1 cellular context compared by ENCODE assay signal in the genomic region with DNA sequence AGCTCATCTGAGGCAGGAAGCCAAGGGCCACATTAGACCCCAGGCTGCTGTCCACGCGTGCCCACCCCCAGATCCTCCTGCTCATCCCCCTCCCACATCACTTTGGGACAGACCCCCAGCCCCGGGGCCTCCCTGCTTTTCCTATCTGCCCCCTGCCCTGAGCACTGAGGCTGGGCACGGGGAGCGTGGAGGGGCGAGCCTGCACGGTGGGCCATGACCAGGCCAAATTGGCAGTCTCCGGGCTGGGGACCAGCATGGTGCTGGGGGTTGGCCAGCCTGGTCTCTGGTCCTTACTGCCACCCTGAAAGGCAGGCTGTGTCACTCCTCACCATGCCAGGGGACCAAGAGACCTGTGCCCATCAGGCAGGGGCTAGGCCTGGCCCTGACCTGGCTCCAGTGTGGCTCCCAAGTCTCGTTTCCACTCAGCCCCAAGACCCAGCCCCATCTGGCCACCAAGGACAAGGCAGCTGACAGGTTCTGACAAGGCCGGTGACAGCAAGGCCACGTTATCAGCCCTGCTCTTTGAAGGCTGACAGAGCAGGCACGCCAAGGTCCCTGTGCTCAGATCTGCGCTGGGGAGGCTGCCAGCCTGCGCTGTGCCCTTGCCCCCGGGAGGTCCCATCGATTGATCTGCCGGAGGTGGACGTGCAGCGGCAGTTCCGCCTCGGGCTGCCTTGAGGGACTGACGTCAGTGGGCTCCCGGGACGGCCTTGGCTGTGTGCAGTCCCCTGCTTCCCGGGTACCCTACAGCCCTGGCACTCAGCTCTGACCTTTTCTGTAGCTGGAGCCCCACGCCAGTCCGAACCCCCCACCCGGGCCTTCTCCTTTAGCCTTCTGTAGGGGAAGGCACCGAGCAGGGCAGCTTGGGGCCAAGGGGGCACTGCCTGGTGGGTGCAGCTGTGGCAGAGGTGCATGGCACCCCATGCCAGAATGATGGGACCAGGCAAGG.
TF ChIP-seq lines count a peak whose summit lies in the region.

No MANE protein-coding gene starts in this region.

TF ChIP-seq in HepG2, 621 proteins besides CTCF, POLR2A, EP300 and RAD21 (continued from another document and continues in another):
- TF ChIP-seq, protein P1, sequence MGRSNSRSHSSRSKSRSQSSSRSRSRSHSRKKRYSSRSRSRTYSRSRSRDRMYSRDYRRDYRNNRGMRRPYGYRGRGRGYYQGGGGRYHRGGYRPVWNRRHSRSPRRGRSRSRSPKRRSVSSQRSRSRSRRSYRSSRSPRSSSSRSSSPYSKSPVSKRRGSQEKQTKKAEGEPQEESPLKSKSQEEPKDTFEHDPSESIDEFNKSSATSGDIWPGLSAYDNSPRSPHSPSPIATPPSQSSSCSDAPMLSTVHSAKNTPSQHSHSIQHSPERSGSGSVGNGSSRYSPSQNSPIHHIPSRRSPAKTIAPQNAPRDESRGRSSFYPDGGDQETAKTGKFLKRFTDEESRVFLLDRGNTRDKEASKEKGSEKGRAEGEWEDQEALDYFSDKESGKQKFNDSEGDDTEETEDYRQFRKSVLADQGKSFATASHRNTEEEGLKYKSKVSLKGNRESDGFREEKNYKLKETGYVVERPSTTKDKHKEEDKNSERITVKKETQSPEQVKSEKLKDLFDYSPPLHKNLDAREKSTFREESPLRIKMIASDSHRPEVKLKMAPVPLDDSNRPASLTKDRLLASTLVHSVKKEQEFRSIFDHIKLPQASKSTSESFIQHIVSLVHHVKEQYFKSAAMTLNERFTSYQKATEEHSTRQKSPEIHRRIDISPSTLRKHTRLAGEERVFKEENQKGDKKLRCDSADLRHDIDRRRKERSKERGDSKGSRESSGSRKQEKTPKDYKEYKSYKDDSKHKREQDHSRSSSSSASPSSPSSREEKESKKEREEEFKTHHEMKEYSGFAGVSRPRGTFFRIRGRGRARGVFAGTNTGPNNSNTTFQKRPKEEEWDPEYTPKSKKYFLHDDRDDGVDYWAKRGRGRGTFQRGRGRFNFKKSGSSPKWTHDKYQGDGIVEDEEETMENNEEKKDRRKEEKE (IDR thresholded peaks at IDR 0.05), result no peak
- no peak; the same call in none of the 2 replicates for TF ChIP-seq JUND (CRISPR knock-in tag; IDR thresholded peaks at IDR 0.05)
- TF ChIP-seq SALL1 (CRISPR knock-in tag; IDR thresholded peaks at IDR 0.05), result peak; percentile 99
- TF ChIP-seq, protein P2, sequence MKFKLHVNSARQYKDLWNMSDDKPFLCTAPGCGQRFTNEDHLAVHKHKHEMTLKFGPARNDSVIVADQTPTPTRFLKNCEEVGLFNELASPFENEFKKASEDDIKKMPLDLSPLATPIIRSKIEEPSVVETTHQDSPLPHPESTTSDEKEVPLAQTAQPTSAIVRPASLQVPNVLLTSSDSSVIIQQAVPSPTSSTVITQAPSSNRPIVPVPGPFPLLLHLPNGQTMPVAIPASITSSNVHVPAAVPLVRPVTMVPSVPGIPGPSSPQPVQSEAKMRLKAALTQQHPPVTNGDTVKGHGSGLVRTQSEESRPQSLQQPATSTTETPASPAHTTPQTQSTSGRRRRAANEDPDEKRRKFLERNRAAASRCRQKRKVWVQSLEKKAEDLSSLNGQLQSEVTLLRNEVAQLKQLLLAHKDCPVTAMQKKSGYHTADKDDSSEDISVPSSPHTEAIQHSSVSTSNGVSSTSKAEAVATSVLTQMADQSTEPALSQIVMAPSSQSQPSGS (CRISPR knock-in tag; IDR thresholded peaks at IDR 0.05), result peak; percentile 97
- TF ChIP-seq ZNF749 (CRISPR knock-in tag; IDR thresholded peaks at IDR 0.05; ENCODE audit: borderline replicate concordance), result no peak
- TF ChIP-seq ZNF260 (CRISPR knock-in tag; IDR thresholded peaks at IDR 0.05; ENCODE audit: borderline replicate concordance, low read depth), result no peak
- TF ChIP-seq, protein P3, sequence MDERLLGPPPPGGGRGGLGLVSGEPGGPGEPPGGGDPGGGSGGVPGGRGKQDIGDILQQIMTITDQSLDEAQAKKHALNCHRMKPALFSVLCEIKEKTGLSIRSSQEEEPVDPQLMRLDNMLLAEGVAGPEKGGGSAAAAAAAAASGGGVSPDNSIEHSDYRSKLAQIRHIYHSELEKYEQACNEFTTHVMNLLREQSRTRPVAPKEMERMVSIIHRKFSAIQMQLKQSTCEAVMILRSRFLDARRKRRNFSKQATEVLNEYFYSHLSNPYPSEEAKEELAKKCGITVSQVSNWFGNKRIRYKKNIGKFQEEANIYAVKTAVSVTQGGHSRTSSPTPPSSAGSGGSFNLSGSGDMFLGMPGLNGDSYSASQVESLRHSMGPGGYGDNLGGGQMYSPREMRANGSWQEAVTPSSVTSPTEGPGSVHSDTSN (CRISPR knock-in tag; IDR thresholded peaks at IDR 0.05), result 0 out of 2 replicates have a peak, but pooled peaks have one; percentile 48
- TF ChIP-seq HMGA1 (CRISPR knock-in tag; conservative IDR thresholded peaks at IDR 0.05), result no peak
- no peak; the same call in 1 of the 2 replicates for TF ChIP-seq EED (CRISPR knock-in tag; IDR thresholded peaks at IDR 0.05)
- TF ChIP-seq HDAC6 (IDR thresholded peaks at IDR 0.05; ENCODE audit: low read depth, low read length), result no peak
- TF ChIP-seq TAF1 (CRISPR knock-in tag; IDR thresholded peaks at IDR 0.05), result peak; percentile 18; the same call in 1 of the 2 replicates
- TF ChIP-seq POLR2G (IDR thresholded peaks at IDR 0.05; ENCODE audit: low read depth, low read length), result no peak
- TF ChIP-seq IKZF4 (CRISPR knock-in tag; IDR thresholded peaks at IDR 0.05; ENCODE audit: borderline replicate concordance, low read depth, not compliant biosample characterization), result peak; percentile 70
- TF ChIP-seq MYC (CRISPR knock-in tag; IDR thresholded peaks at IDR 0.05; ENCODE audit: borderline replicate concordance), result peak; percentile 90
- peak; percentile 97 for TF ChIP-seq ZBTB7A (CRISPR knock-in tag; IDR thresholded peaks at IDR 0.05)
- TF ChIP-seq ZNF773 (CRISPR knock-in tag; IDR thresholded peaks at IDR 0.05; ENCODE audit: borderline replicate concordance), result no peak
- TF ChIP-seq TSC22D2 (CRISPR knock-in tag; IDR thresholded peaks at IDR 0.05; ENCODE audit: borderline replicate concordance), result no peak
- TF ChIP-seq MTF2 (CRISPR knock-in tag; IDR thresholded peaks at IDR 0.05; ENCODE audit: borderline replicate concordance), result no peak; the same call in 1 of the 2 replicates
- no peak for TF ChIP-seq U2AF2 (IDR thresholded peaks at IDR 0.05; ENCODE audit: low read depth, low read length)
- TF ChIP-seq, protein P4, sequence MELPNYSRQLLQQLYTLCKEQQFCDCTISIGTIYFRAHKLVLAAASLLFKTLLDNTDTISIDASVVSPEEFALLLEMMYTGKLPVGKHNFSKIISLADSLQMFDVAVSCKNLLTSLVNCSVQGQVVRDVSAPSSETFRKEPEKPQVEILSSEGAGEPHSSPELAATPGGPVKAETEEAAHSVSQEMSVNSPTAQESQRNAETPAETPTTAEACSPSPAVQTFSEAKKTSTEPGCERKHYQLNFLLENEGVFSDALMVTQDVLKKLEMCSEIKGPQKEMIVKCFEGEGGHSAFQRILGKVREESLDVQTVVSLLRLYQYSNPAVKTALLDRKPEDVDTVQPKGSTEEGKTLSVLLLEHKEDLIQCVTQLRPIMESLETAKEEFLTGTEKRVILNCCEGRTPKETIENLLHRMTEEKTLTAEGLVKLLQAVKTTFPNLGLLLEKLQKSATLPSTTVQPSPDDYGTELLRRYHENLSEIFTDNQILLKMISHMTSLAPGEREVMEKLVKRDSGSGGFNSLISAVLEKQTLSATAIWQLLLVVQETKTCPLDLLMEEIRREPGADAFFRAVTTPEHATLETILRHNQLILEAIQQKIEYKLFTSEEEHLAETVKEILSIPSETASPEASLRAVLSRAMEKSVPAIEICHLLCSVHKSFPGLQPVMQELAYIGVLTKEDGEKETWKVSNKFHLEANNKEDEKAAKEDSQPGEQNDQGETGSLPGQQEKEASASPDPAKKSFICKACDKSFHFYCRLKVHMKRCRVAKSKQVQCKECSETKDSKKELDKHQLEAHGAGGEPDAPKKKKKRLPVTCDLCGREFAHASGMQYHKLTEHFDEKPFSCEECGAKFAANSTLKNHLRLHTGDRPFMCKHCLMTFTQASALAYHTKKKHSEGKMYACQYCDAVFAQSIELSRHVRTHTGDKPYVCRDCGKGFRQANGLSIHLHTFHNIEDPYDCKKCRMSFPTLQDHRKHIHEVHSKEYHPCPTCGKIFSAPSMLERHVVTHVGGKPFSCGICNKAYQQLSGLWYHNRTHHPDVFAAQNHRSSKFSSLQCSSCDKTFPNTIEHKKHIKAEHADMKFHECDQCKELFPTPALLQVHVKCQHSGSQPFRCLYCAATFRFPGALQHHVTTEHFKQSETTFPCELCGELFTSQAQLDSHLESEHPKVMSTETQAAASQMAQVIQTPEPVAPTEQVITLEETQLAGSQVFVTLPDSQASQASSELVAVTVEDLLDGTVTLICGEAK (IDR thresholded peaks at IDR 0.05), result no peak
- TF ChIP-seq, protein P4 (CRISPR knock-in tag; IDR thresholded peaks at IDR 0.05), result peak; percentile 95
- TF ChIP-seq, protein P5, sequence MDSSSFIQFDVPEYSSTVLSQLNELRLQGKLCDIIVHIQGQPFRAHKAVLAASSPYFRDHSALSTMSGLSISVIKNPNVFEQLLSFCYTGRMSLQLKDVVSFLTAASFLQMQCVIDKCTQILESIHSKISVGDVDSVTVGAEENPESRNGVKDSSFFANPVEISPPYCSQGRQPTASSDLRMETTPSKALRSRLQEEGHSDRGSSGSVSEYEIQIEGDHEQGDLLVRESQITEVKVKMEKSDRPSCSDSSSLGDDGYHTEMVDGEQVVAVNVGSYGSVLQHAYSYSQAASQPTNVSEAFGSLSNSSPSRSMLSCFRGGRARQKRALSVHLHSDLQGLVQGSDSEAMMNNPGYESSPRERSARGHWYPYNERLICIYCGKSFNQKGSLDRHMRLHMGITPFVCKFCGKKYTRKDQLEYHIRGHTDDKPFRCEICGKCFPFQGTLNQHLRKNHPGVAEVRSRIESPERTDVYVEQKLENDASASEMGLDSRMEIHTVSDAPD (CRISPR knock-in tag; IDR thresholded peaks at IDR 0.05), result no peak
- TF ChIP-seq RCOR2 (CRISPR knock-in tag; IDR thresholded peaks at IDR 0.05), result peak; percentile 87
- no peak for TF ChIP-seq EZH2 (conservative IDR thresholded peaks at IDR 0.05; ENCODE audit: low read depth, low read length)
- no peak for TF ChIP-seq RFXANK (CRISPR knock-in tag; IDR thresholded peaks at IDR 0.05)
- no peak for TF ChIP-seq ZNF30 (CRISPR knock-in tag; IDR thresholded peaks at IDR 0.05)
- no peak for TF ChIP-seq NFATC3 (CRISPR knock-in tag; IDR thresholded peaks at IDR 0.05)
- TF ChIP-seq CCAR2 (optimal IDR thresholded peaks at IDR 0.05; ENCODE audit: low read depth, low read length), result no peak
- peak; percentile 99 for TF ChIP-seq ETV5 (CRISPR knock-in tag; IDR thresholded peaks at IDR 0.05; ENCODE audit: borderline replicate concordance)
- no peak for TF ChIP-seq ZNF775 (CRISPR knock-in tag; IDR thresholded peaks at IDR 0.05; ENCODE audit: borderline replicate concordance)
- TF ChIP-seq TBP (CRISPR knock-in tag; IDR thresholded peaks at IDR 0.05), result no peak
- TF ChIP-seq NFKB2 (CRISPR knock-in tag; IDR thresholded peaks at IDR 0.05; ENCODE audit: borderline replicate concordance), result no peak
- peak; percentile 95 for TF ChIP-seq MIXL1 (CRISPR knock-in tag; IDR thresholded peaks at IDR 0.05)
- no peak for TF ChIP-seq ZNF562 (CRISPR knock-in tag; IDR thresholded peaks at IDR 0.05; ENCODE audit: borderline replicate concordance)
- TF ChIP-seq MED13 (CRISPR knock-in tag; IDR thresholded peaks at IDR 0.05), result peak; percentile 99
- TF ChIP-seq SP4 (CRISPR knock-in tag; IDR thresholded peaks at IDR 0.05), result peak; percentile 40; the same call in 1 of the 2 replicates
- TF ChIP-seq, protein P6, sequence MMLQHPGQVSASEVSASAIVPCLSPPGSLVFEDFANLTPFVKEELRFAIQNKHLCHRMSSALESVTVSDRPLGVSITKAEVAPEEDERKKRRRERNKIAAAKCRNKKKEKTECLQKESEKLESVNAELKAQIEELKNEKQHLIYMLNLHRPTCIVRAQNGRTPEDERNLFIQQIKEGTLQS (CRISPR knock-in tag; IDR thresholded peaks at IDR 0.05), result peak; percentile 61; the same call in 1 of the 2 replicates
- TF ChIP-seq RELA (CRISPR knock-in tag; IDR thresholded peaks at IDR 0.05), result peak; percentile 76; the same call in 1 of the 2 replicates
- no peak for TF ChIP-seq SMC3 (IDR thresholded peaks at IDR 0.05; ENCODE audit: low read length)
- TF ChIP-seq ZNF484 (CRISPR knock-in tag; IDR thresholded peaks at IDR 0.05; ENCODE audit: borderline replicate concordance, low read depth), result no peak
- peak; percentile 82; the same call in 1 of the 2 replicates for TF ChIP-seq ZNF232 (CRISPR knock-in tag; IDR thresholded peaks at IDR 0.05; ENCODE audit: borderline replicate concordance)
- no peak for TF ChIP-seq HOXA5 (CRISPR knock-in tag; IDR thresholded peaks at IDR 0.05)
- TF ChIP-seq ZNF761 (CRISPR knock-in tag; conservative IDR thresholded peaks at IDR 0.05), result no peak
- no peak for TF ChIP-seq CCDC6 (CRISPR knock-in tag; IDR thresholded peaks at IDR 0.05)
- peak; percentile 66; the same call in 1 of the 2 replicates for TF ChIP-seq SIN3A (IDR thresholded peaks at IDR 0.05; ENCODE audit: borderline replicate concordance, low read depth, low read length)
- no peak for TF ChIP-seq MYNN (CRISPR knock-in tag; IDR thresholded peaks at IDR 0.05; ENCODE audit: low read depth)
- peak; percentile 100 for TF ChIP-seq MEIS2 (CRISPR knock-in tag; IDR thresholded peaks at IDR 0.05)
- TF ChIP-seq ZFP36 (IDR thresholded peaks at IDR 0.05; ENCODE audit: borderline replicate concordance, low read depth, low read length, partially characterized antibody), result no peak
